Comparison of ENCODE assay signal across 2 cellular contexts in genomic region chr16:66359811-66360608, GRCh38.
TF ChIP-seq lines count a peak whose summit lies in the region.

No MANE protein-coding gene starts in this region.

TF ChIP-seq in SK-N-SH treated with all-trans-retinoic acid at 6 μM for 48 hours, 23 proteins besides CTCF, POLR2A, EP300 and RAD21 (continued from another document):
- no peak for TF ChIP-seq CSRNP3 (CRISPR knock-in tag; IDR thresholded peaks at IDR 0.05)
- TF ChIP-seq ARNTL (CRISPR knock-in tag; IDR thresholded peaks at IDR 0.05; ENCODE audit: borderline replicate concordance, low read depth): no peak
- TF ChIP-seq ESRRG (CRISPR knock-in tag; IDR thresholded peaks at IDR 0.05): no peak
- TF ChIP-seq ISL1 (CRISPR knock-in tag; IDR thresholded peaks at IDR 0.05): no peak
- TF ChIP-seq POU6F1 (CRISPR knock-in tag; IDR thresholded peaks at IDR 0.05; ENCODE audit: borderline replicate concordance, low read depth): no peak
- no peak for TF ChIP-seq PATZ1 (CRISPR knock-in tag; IDR thresholded peaks at IDR 0.05; ENCODE audit: borderline replicate concordance)
- TF ChIP-seq ZNF565 (CRISPR knock-in tag; conservative IDR thresholded peaks at IDR 0.05; ENCODE audit: low read depth): no peak
- TF ChIP-seq TCF4 (CRISPR knock-in tag; IDR thresholded peaks at IDR 0.05; ENCODE audit: borderline replicate concordance): no peak

TF ChIP-seq in SK-N-SH, 30 proteins besides CTCF, POLR2A, EP300 and RAD21 (continued from another document):
- TF ChIP-seq PBX3 (IDR thresholded peaks at IDR 0.05) (no peak), RFX5 (IDR thresholded peaks at IDR 0.05; ENCODE audit: low read length) (no peak)
